In the genomic region with DNA sequence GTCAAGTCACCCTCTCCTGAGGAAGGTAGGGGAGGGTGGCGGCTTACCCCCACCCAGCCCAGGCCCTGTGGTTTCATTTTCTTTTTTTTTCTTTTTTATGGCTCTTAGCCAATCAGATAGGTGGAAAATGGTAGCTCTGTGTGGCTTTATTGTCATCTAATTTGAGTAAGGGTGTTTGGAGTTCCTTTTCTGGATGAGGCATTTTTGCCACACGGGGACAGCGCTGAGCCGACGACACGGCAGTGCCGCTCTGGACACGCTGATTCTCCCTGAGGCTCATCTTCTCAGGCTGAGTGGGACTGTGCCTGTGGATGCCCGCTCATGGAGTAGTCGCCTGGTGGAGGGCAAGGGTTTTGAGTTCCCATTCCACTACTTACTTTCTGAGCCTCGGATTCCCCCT, we compare ENCODE assay signal across 11 cellular contexts. TPM values are rescaled to one million over a fixed set of nuclear protein-coding genes. Genes with fewer than 3 reads are reported as not detected.
DNase-seq lines count a peak whose midpoint lies in the region; ATAC-seq and TF ChIP-seq lines count a peak whose summit lies in the region.
"Had no signal": no experiment of that assay in that cellular context is flagged by ENCODE, and none has a peak within 500 bp of the region (broad histone marks: within the 10 kb centered on the region; RNA-seq: fewer than 3 reads in every experiment).

No MANE protein-coding gene starts in this region.

- in situ Hi-C loops in Panc1 (cut with HindIII; ENCODE audit: low pct_unique_long_range_greater_than_20kb, low sequenced_read_pairs) = no loop called here

- intact Hi-C loops in left cardiac atrium (cut with DNase I) = no loop called here
- intact Hi-C loops in Panc1 (cut with micrococcal nuclease; ENCODE audit: unreplicated experiment) = no loop called here
- intact Hi-C loops in Right ventricle myocardium inferior (cut with DNase I) = loop anchor here (10.0 kb wide), 2 partner anchors 69 to 251 kb away; partner anchors contain the start of gene C20orf202

- DNase-seq in cardiac muscle cell (ENCODE audit: low read depth in 1 of 2, low spot score in 1 of 2) (peak; percentile 14 to 45), left cardiac atrium (no peak), Panc1 (ENCODE audit: low read depth, low spot score) (no peak), fibroblast of villous mesenchyme (ENCODE audit: low read depth) (no peak), type B pancreatic cell (ENCODE audit: extremely low spot score, unreplicated experiment) (no peak), Right ventricle myocardium inferior (ENCODE audit: missing footprints) (no peak)
- DNase-seq: activated CD4-positive, alpha-beta T cell treated with anti-CD3 and anti-CD28 coated beads for 4 hours; CD8-positive, alpha-beta memory T cell had no signal

- POLR2A ChIA-PET in Panc1 (lab: Charles Lee) = no interaction called here

- H3K4me1 Mint-ChIP-seq in type B pancreatic cell (ENCODE audit: unreplicated experiment) = no peaks in the 10 kb centered on the region

- no peak overlapping the region for H3K4me3 Mint-ChIP-seq in type B pancreatic cell
- H3K4me3 Mint-ChIP-seq: CD8-positive, alpha-beta memory T cell had no signal

- H3K27ac ChIP-seq in cardiac muscle cell = no peak overlapping the region
- H3K27ac ChIP-seq in Panc1 (ENCODE audit: low read length) = no peak overlapping the region

- no TSS peak for BruUV-seq in Panc1 (replicated peaks; lab: Mats Ljungman, UMichigan)

- no peak for ATAC-seq in left cardiac atrium
- no peak for ATAC-seq in Panc1
- no peak for ATAC-seq in esophagus mucosa
- no peak for ATAC-seq in GM18867 (IDR thresholded peaks at IDR 0.05; ENCODE audit: unreplicated experiment)
- no peak for ATAC-seq in Right ventricle myocardium inferior

- H3K36me3 Mint-ChIP-seq in type B pancreatic cell = no peaks in the 10 kb centered on the region
- H3K36me3 Mint-ChIP-seq: CD8-positive, alpha-beta memory T cell had no signal

- CTCF ChIA-PET in Panc1 (lab: Charles Lee) = no interaction called here

- TF ChIP-seq CTCF in cardiac muscle cell (IDR thresholded peaks at IDR 0.05; ENCODE audit: low read depth, low read length) = peak; percentile 48
- peak; percentile 69 for TF ChIP-seq CTCF in Panc1 (IDR thresholded peaks at IDR 0.05)
- peak; percentile 41 for TF ChIP-seq CTCF in fibroblast of villous mesenchyme (IDR thresholded peaks at IDR 0.05; ENCODE audit: insufficient read depth, low read depth, low read length)
- TF ChIP-seq CTCF in type B pancreatic cell (conservative IDR thresholded peaks at IDR 0.05) = peak; percentile 56

- peaks cover 26% of the 10 kb centered on the region for H3K27me3 Mint-ChIP-seq in type B pancreatic cell

- H3K27ac Mint-ChIP-seq in type B pancreatic cell = no peak overlapping the region
- H3K27ac Mint-ChIP-seq: CD8-positive, alpha-beta memory T cell had no signal

- H3K36me3 ChIP-seq in cardiac muscle cell = no peaks in the 10 kb centered on the region
- H3K36me3 ChIP-seq in Panc1 (ENCODE audit: control insufficient read depth, insufficient read depth, low read length) = no peaks in the 10 kb centered on the region

- H3K4me1 ChIP-seq in cardiac muscle cell (ENCODE audit: low read depth) = no peaks in the 10 kb centered on the region
- H3K4me1 ChIP-seq in Panc1 (ENCODE audit: control insufficient read depth, insufficient read depth, low read length) = no peaks in the 10 kb centered on the region

- H3K4me3 ChIP-seq in cardiac muscle cell (no peak overlapping the region), Panc1 (ENCODE audit: low read depth in 2 of 2, low read length in 2 of 2) (no peak overlapping the region), fibroblast of villous mesenchyme (ENCODE audit: low read depth, low read length) (no peak overlapping the region)

- H3K9me3 ChIP-seq in cardiac muscle cell (ENCODE audit: low read depth) (no peaks in the 10 kb centered on the region), Panc1 (ENCODE audit: control insufficient read depth, insufficient read depth, low read depth, low read length) (no peaks in the 10 kb centered on the region)

- H3K9me3 Mint-ChIP-seq in type B pancreatic cell = no peaks in the 10 kb centered on the region
- H3K9me3 Mint-ChIP-seq: CD8-positive, alpha-beta memory T cell had no signal

- H3K27me3 ChIP-seq in cardiac muscle cell (no peaks in the 10 kb centered on the region), Panc1 (ENCODE audit: control insufficient read depth, insufficient read depth, low read length) (peaks cover 9% of the 10 kb centered on the region)

RNA-seq across cellular contexts. Expression of gene ANGPT4, which starts 37.6 kb away (rescaled TPM):
- total RNA-seq in cardiac muscle cell = 0.21 and 0.80 TPM in 2 replicates
- 0.15 TPM in 1 of 2 replicates, not detected in the other for polyA plus RNA-seq in cardiac muscle cell
- under 1 TPM in 1 of 2 donors, not detected in 1; 0.27 TPM for total RNA-seq in left cardiac atrium
- total RNA-seq in Panc1 (2021; ENCODE audit: unreplicated experiment) = not detected
- polyA plus RNA-seq in Panc1 (2012; ENCODE audit: insufficient read length) = 0.05 TPM
- not detected in 2 replicates for total RNA-seq in fibroblast of villous mesenchyme
- total RNA-seq in type B pancreatic cell (ENCODE audit: low replicate concordance) = 0.07 TPM in 1 of 2 replicates, not detected in the other
- 0.08 TPM for total RNA-seq in esophagus mucosa
- total RNA-seq in Right ventricle myocardium inferior = 0.05 TPM
- total RNA-seq: CD8-positive, alpha-beta memory T cell; glomerular endothelial cell had no signal
- polyA plus RNA-seq: CD8-positive, alpha-beta memory T cell had no signal

RNA-seq across cellular contexts. Expression of gene RSPO4, which starts 48.4 kb away (rescaled TPM):
- 2.1 and 8.1 TPM in 2 replicates for total RNA-seq in cardiac muscle cell
- polyA plus RNA-seq in cardiac muscle cell = 7.6 and 8.4 TPM in 2 replicates
- under 1 TPM; 0.71 to 0.74 TPM for total RNA-seq in left cardiac atrium
- 0.54 TPM for total RNA-seq in Panc1 (2021; ENCODE audit: unreplicated experiment)
- polyA plus RNA-seq in Panc1 (2012; ENCODE audit: insufficient read length) = 0.10 TPM
- total RNA-seq in fibroblast of villous mesenchyme = not detected in 2 replicates
- total RNA-seq in type B pancreatic cell (ENCODE audit: low replicate concordance) = 0.19 and 2.4 TPM in 2 replicates
- total RNA-seq in esophagus mucosa = not detected
- total RNA-seq in Right ventricle myocardium inferior = not detected
- total RNA-seq: CD8-positive, alpha-beta memory T cell; glomerular endothelial cell had no signal
- polyA plus RNA-seq: CD8-positive, alpha-beta memory T cell had no signal

Comparison
In these comparisons a context has a peak if more than half of its experiments do, and no peak if none do; other contexts are left out.
1. DNase-seq: peak in cardiac muscle cell (2 of 2); none in left cardiac atrium (single experiment), Panc1 (single experiment), fibroblast of villous mesenchyme (single experiment), type B pancreatic cell (single experiment) and Right ventricle myocardium inferior (single experiment).
2. Peak in every context shown above with its lines, with median percentiles within 50 percentile points of each other: CTCF ChIP-seq.